Comparison of ENCODE assay signal across 6 cellular contexts in the genomic region with DNA sequence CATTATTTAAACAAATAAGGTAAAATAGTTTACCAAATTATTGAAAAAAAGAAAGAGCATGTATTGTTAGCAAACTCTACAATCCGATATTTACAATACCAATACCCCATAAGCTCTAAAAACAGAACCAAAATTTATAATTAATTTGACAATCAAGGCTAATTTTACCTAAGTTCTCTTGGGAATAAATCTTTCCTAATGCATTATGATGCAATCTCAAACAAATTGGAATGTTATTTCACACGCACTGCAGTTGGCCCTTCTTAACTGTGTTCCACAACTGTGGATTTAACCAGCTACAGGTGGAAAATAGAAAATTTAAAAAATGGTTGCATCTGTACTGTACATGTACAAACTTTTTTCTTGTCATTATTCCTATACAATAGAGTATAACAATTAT.
"Had no signal": no experiment of that assay in that cellular context is flagged by ENCODE, and none has a peak within 500 bp of the region (broad histone marks: within the 10 kb centered on the region; RNA-seq: fewer than 3 reads in every experiment).

No MANE protein-coding gene starts in this region.

- H3K9ac ChIP-seq: KMS-11 had no signal

- FAIRE-seq: H1, HTR-8/SVneo had no signal

- DNase-seq: H9, KBM-7 had no signal

- H3K4me3 ChIP-seq: GM23338 had no signal

- H3K4me2 ChIP-seq: GM23338, KMS-11 had no signal

- ATAC-seq: GM23338 had no signal

- H3K27ac ChIP-seq: KMS-11 had no signal
